ENCODE assay signal across 8 cellular contexts in genomic region chr2:28869494-28870145, GRCh38. TPM values are rescaled to one million over a fixed set of nuclear protein-coding genes. Genes with fewer than 3 reads are reported as not detected.
DNase-seq lines count a peak whose midpoint lies in the region; ATAC-seq and TF ChIP-seq lines count a peak whose summit lies in the region.

No MANE protein-coding gene starts in this region.

- peaks cover 28% of the 10 kb centered on the region for H3K36me3 Mint-ChIP-seq in CD8-positive, alpha-beta T cell
- peaks cover 27% of the 10 kb centered on the region for H3K36me3 Mint-ChIP-seq in activated B cell treated with CpG ODN at 0.5 μM for 24 hours (ENCODE audit: low read depth)

- H3K36me3 ChIP-seq in CD8-positive, alpha-beta T cell (ENCODE audit: insufficient read depth, low read length) = no peaks in the 10 kb centered on the region
- no peaks in the 10 kb centered on the region for H3K36me3 ChIP-seq in parathyroid adenoma (ENCODE audit: control insufficient read depth, insufficient read depth, low read length)

- peak overlapping the region; percentile 89 for H2AFZ ChIP-seq in parathyroid adenoma

- H3K9me3 Mint-ChIP-seq in CD8-positive, alpha-beta T cell = no peaks in the 10 kb centered on the region
- H3K9me3 Mint-ChIP-seq in activated B cell treated with CpG ODN at 0.5 μM for 24 hours = no peaks in the 10 kb centered on the region

- H3K79me2 ChIP-seq in parathyroid adenoma = peaks cover 14% of the 10 kb centered on the region

- no peaks in the 10 kb centered on the region for H3K27me3 Mint-ChIP-seq in CD8-positive, alpha-beta T cell (ENCODE audit: low read depth)
- H3K27me3 Mint-ChIP-seq in activated B cell treated with CpG ODN at 0.5 μM for 24 hours = no peaks in the 10 kb centered on the region

- peak overlapping the region; percentile 98 for H3K4me2 ChIP-seq in parathyroid adenoma (ENCODE audit: low read length)

- CTCF ChIA-PET in CD8-positive, alpha-beta T cell (lab: Charles Lee) = interaction anchor here (0.7 to 2.7 kb wide), 3 partner anchors 13 to 26 kb away, joined by 3 to 12 read pairs (median 4); no protein-coding TSS in a partner anchor
- CTCF ChIA-PET in activated B cell treated with CpG ODN at 0.5 μM for 24 hours (lab: Charles Lee) = interaction anchor here (1.3 kb wide), 1 partner anchor 275 kb away, joined by 9 read pairs; no protein-coding TSS in a partner anchor

- ATAC-seq in CD8-positive, alpha-beta T cell = peak; percentile 9
- ATAC-seq in GM19351 (IDR thresholded peaks at IDR 0.05; ENCODE audit: unreplicated experiment) (peak; percentile 16), HG03457 (IDR thresholded peaks at IDR 0.05; ENCODE audit: unreplicated experiment) (peak; percentile 14), activated B cell treated with CpG ODN at 0.5 μM for 24 hours (ENCODE audit: low read depth) (peak; percentile 6)

- H3K4me1 Mint-ChIP-seq in CD8-positive, alpha-beta T cell (ENCODE audit: low read depth) = peaks cover 40% of the 10 kb centered on the region
- peaks cover 42% of the 10 kb centered on the region for H3K4me1 Mint-ChIP-seq in activated B cell treated with CpG ODN at 0.5 μM for 24 hours

- H3K4me3 Mint-ChIP-seq in CD8-positive, alpha-beta T cell = peak overlapping the region; percentile 94
- peak overlapping the region; percentile 97 for H3K4me3 Mint-ChIP-seq in activated B cell treated with CpG ODN at 0.5 μM for 24 hours

- intact Hi-C loops in CD8-positive, alpha-beta T cell (cut with DNase I, micrococcal nuclease) = loop anchor here (1.0 to 10.0 kb wide), 12 partner anchors 25 to 1512 kb away; partner anchors contain the start of genes PPP1CB (in 2 of the 2), WDR43 (in 2 of the 2), BABAM2 (in 1 of the 2) and CLIP4 (in 1 of the 2)
- intact Hi-C loops in activated B cell treated with CpG ODN at 0.5 μM for 24 hours (cut with micrococcal nuclease) = loop anchor here (1.0 to 2.0 kb wide), 3 partner anchors 25 to 979 kb away; partner anchors contain the start of genes BABAM2, PPP1CB, RBKS and WDR43

- peak overlapping the region; percentile 31 for H3K9ac ChIP-seq in parathyroid adenoma

- DNase-seq in CD8-positive, alpha-beta T cell = peak in 2 of 7 experiments; percentile 4 to 8
- DNase-seq in activated B cell treated with CpG ODN at 0.5 μM for 24 hours = no peak
- no peak for DNase-seq in fibroblast of pulmonary artery (ENCODE audit: low read depth)
- no peak for DNase-seq in NCI-H187 (lab: John Stamatoyannopoulos, UW)
- DNase-seq in NCI-H2029 (lab: John Stamatoyannopoulos, UW) = no peak

- peak overlapping the region; percentile 94 for H3K27ac ChIP-seq in CD8-positive, alpha-beta T cell (ENCODE audit: low read depth, low read length)
- peak overlapping the region; percentile 72 for H3K27ac ChIP-seq in parathyroid adenoma

- no peaks in the 10 kb centered on the region for H3K27me3 ChIP-seq in CD8-positive, alpha-beta T cell (ENCODE audit: insufficient read depth, low read length)
- H3K27me3 ChIP-seq in parathyroid adenoma (ENCODE audit: control insufficient read depth, insufficient read depth, low read length) = no peaks in the 10 kb centered on the region

- TF ChIP-seq CTCF in CD8-positive, alpha-beta T cell (IDR thresholded peaks at IDR 0.05) = no peak
- TF ChIP-seq CTCF in activated B cell treated with CpG ODN at 0.5 μM for 24 hours (IDR thresholded peaks at IDR 0.05) (no peak), fibroblast of pulmonary artery (IDR thresholded peaks at IDR 0.05; ENCODE audit: low read length, missing control alignments) (no peak), parathyroid adenoma (IDR thresholded peaks at IDR 0.05) (no peak)

- H3K4me1 ChIP-seq in CD8-positive, alpha-beta T cell (ENCODE audit: insufficient read depth, low read length) = peaks cover 28% of the 10 kb centered on the region
- H3K4me1 ChIP-seq in parathyroid adenoma = no peaks in the 10 kb centered on the region

- POLR2A ChIA-PET in CD8-positive, alpha-beta T cell (lab: Charles Lee) = interaction anchor here (0.7 to 5.5 kb wide), 15 partner anchors 9 to 1277 kb away, joined by 3 to 96 read pairs (median 3); partner anchors contain the start of genes PPP1CB, WDR43 and YPEL5
- POLR2A ChIA-PET in activated B cell treated with CpG ODN at 0.5 μM for 24 hours (lab: Charles Lee) = interaction anchor here (0.8 to 3.9 kb wide), 8 partner anchors 9 to 1818 kb away, joined by 3 to 118 read pairs (median 4); partner anchors contain the start of genes AGBL5, BABAM2, PPP1CB and RBKS

- H3K4me3 ChIP-seq in CD8-positive, alpha-beta T cell (ENCODE audit: low read depth, low read length) = peak overlapping the region; percentile 98
- peak overlapping the region; percentile 81 for H3K4me3 ChIP-seq in fibroblast of pulmonary artery (replicated peaks; ENCODE audit: low read depth, low read length)
- peak overlapping the region; percentile 96 for H3K4me3 ChIP-seq in parathyroid adenoma (ENCODE audit: low read depth, low read length)

- H3K9me3 ChIP-seq in CD8-positive, alpha-beta T cell (ENCODE audit: low read length) = no peaks in the 10 kb centered on the region
- no peaks in the 10 kb centered on the region for H3K9me3 ChIP-seq in parathyroid adenoma (ENCODE audit: control insufficient read depth, low read length)

- peak overlapping the region; percentile 99 for H3K27ac Mint-ChIP-seq in CD8-positive, alpha-beta T cell
- H3K27ac Mint-ChIP-seq in activated B cell treated with CpG ODN at 0.5 μM for 24 hours = peak overlapping the region; percentile 99

RNA-seq across cellular contexts. Expression of gene TRMT61B, which starts 0.5 kb away (rescaled TPM):
- total RNA-seq in CD8-positive, alpha-beta T cell = 10 to 100 TPM; 17.9 to 22.9 TPM
- total RNA-seq in activated B cell treated with CpG ODN at 0.5 μM for 24 hours = 16.8 and 18.0 TPM in 2 replicates

RNA-seq across cellular contexts. Expression of gene WDR43, which starts 24.8 kb away (rescaled TPM):
- 10 to 100 TPM; 89.2 to 90.0 TPM for total RNA-seq in CD8-positive, alpha-beta T cell
- 86.6 and 98.8 TPM in 2 replicates for total RNA-seq in activated B cell treated with CpG ODN at 0.5 μM for 24 hours

RNA-seq across cellular contexts. Expression of gene SPDYA, which starts 59.0 kb away (rescaled TPM):
- 10 to 100 TPM; 11.8 to 12.4 TPM for total RNA-seq in CD8-positive, alpha-beta T cell
- 1.6 and 2.1 TPM in 2 replicates for total RNA-seq in activated B cell treated with CpG ODN at 0.5 μM for 24 hours
